23 cellular contexts compared by ENCODE assay signal in genomic region chr3:141550926-141551665, GRCh38.
DNase-seq lines count a peak whose midpoint lies in the region; ATAC-seq and TF ChIP-seq lines count a peak whose summit lies in the region.
"Had no signal": no experiment of that assay in that cellular context is flagged by ENCODE, and none has a peak within 500 bp of the region (broad histone marks: within the 10 kb centered on the region; RNA-seq: fewer than 3 reads in every experiment).

No MANE protein-coding gene starts in this region.

- no peak for ATAC-seq in CD4-positive, alpha-beta T cell (ENCODE audit: poor library complexity)
- no peak for ATAC-seq in activated CD8-positive, alpha-beta T cell treated with anti-CD3 and anti-CD28 coated beads for 36 hours
- peak; percentile 24 for ATAC-seq in memory B cell (ENCODE audit: low read depth)
- ATAC-seq in GM19351 (IDR thresholded peaks at IDR 0.05; ENCODE audit: unreplicated experiment): no peak
- ATAC-seq: activated CD4-positive, CD25-positive, alpha-beta regulatory T cell treated with anti-CD3 and anti-CD28 coated beads, Interleukin-2, amount 50 U/mL, for 24 hours; lower lobe of right lung; mucosa of descending colon had no signal

- H3K27me3 Mint-ChIP-seq in T-helper 1 cell treated with Interleukin-12 subunit alpha and Interleukin-12 subunit beta and Interleukin-4 antibody, amounts not matched to agents 30 μg/mL and 1 μg/mL, for 36 hours (ENCODE audit: low read depth): no peaks in the 10 kb centered on the region
- no peaks in the 10 kb centered on the region for H3K27me3 Mint-ChIP-seq in CD4-positive, alpha-beta T cell
- H3K27me3 Mint-ChIP-seq in activated CD8-positive, alpha-beta T cell treated with anti-CD3 and anti-CD28 coated beads for 36 hours: no peaks in the 10 kb centered on the region
- H3K27me3 Mint-ChIP-seq in memory B cell: no peaks in the 10 kb centered on the region
- H3K27me3 Mint-ChIP-seq: IgD-negative memory B cell had no signal

- intact Hi-C loops in CD4-positive, alpha-beta T cell (cut with DNase I, micrococcal nuclease): no loop called here
- intact Hi-C loops in activated CD8-positive, alpha-beta T cell treated with anti-CD3 and anti-CD28 coated beads for 36 hours (cut with micrococcal nuclease): loop anchor here (5.0 kb wide), 1 partner anchor 64 kb away; the partner anchor contains the start of gene RASA2

- no peak overlapping the region for H3K4me3 Mint-ChIP-seq in T-helper 1 cell treated with Interleukin-12 subunit alpha and Interleukin-12 subunit beta and Interleukin-4 antibody, amounts not matched to agents 30 μg/mL and 1 μg/mL, for 36 hours
- H3K4me3 Mint-ChIP-seq in CD4-positive, alpha-beta T cell: peak overlapping the region; percentile 3
- H3K4me3 Mint-ChIP-seq in activated CD8-positive, alpha-beta T cell treated with anti-CD3 and anti-CD28 coated beads for 36 hours: peak overlapping the region; percentile 48
- H3K4me3 Mint-ChIP-seq in memory B cell: no peak overlapping the region
- H3K4me3 Mint-ChIP-seq: HFFc6 had no signal

- CTCF ChIA-PET in CD4-positive, alpha-beta T cell (lab: Charles Lee): interaction anchor here (1.1 to 1.3 kb wide), 2 partner anchors 26 to 96 kb away, joined by 3 to 4 read pairs; no protein-coding TSS in a partner anchor
- CTCF ChIA-PET in activated CD8-positive, alpha-beta T cell treated with anti-CD3 and anti-CD28 coated beads for 36 hours (lab: Charles Lee): interaction anchor here (0.6 to 2.6 kb wide), 6 partner anchors 11 to 90 kb away, joined by 3 to 8 read pairs (median 3); no protein-coding TSS in a partner anchor

- peaks cover 43% of the 10 kb centered on the region for H3K4me1 Mint-ChIP-seq in T-helper 1 cell treated with Interleukin-12 subunit alpha and Interleukin-12 subunit beta and Interleukin-4 antibody, amounts not matched to agents 30 μg/mL and 1 μg/mL, for 36 hours (ENCODE audit: low read depth)
- H3K4me1 Mint-ChIP-seq in CD4-positive, alpha-beta T cell (ENCODE audit: low read depth): peaks cover 81% of the 10 kb centered on the region
- H3K4me1 Mint-ChIP-seq in activated CD8-positive, alpha-beta T cell treated with anti-CD3 and anti-CD28 coated beads for 36 hours (ENCODE audit: low read depth): peaks cover 73% of the 10 kb centered on the region
- peaks cover 17% of the 10 kb centered on the region for H3K4me1 Mint-ChIP-seq in memory B cell

- H3K9me3 ChIP-seq in CD4-positive, alpha-beta T cell (ENCODE audit: control insufficient read depth, low read length): no peaks in the 10 kb centered on the region
- H3K9me3 ChIP-seq: lower lobe of right lung had no signal

- H3K27me3 ChIP-seq in CD4-positive, alpha-beta T cell (ENCODE audit: control insufficient read depth, insufficient read depth, low read length): no peaks in the 10 kb centered on the region

- TF ChIP-seq CTCF in CD4-positive, alpha-beta T cell (IDR thresholded peaks at IDR 0.05): no peak
- no peak for TF ChIP-seq CTCF in activated CD8-positive, alpha-beta T cell treated with anti-CD3 and anti-CD28 coated beads for 36 hours (IDR thresholded peaks at IDR 0.05)

- peaks cover 51% of the 10 kb centered on the region for H3K36me3 Mint-ChIP-seq in T-helper 1 cell treated with Interleukin-12 subunit alpha and Interleukin-12 subunit beta and Interleukin-4 antibody, amounts not matched to agents 30 μg/mL and 1 μg/mL, for 36 hours (ENCODE audit: low read depth)
- peaks cover 74% of the 10 kb centered on the region for H3K36me3 Mint-ChIP-seq in CD4-positive, alpha-beta T cell (ENCODE audit: low read depth)
- peaks cover 65% of the 10 kb centered on the region for H3K36me3 Mint-ChIP-seq in activated CD8-positive, alpha-beta T cell treated with anti-CD3 and anti-CD28 coated beads for 36 hours (ENCODE audit: low read depth)
- peaks cover 39% of the 10 kb centered on the region for H3K36me3 Mint-ChIP-seq in memory B cell

- no peak for DNase-seq in T-helper 1 cell
- DNase-seq in CD4-positive, alpha-beta T cell: no peak
- no peak for DNase-seq in activated CD8-positive, alpha-beta T cell treated with anti-CD3 and anti-CD28 coated beads for 36 hours
- DNase-seq in memory B cell (ENCODE audit: low spot score in 2 of 2): no peak
- no peak for DNase-seq in stimulated activated CD4-positive, alpha-beta T cell treated with anti-CD3 and anti-CD28 coated beads, Interleukin-4, amount 100 ng/mL, for 4 hours
- DNase-seq in NCI-H526 treated with DMSO at 0.1 percent for 48 hours (lab: John Stamatoyannopoulos, UW): no peak
- DNase-seq: activated gamma-delta T cell, DMS53, GF-D8, GM23248, HFFc6, lower lobe of right lung, mucosa of descending colon, NCI-H1105, NCI-H1930, NCI-H2227 treated with DMSO at 0.1 percent for 48 hours, NCI-H748 treated with DMSO at 0.1 percent for 48 hours, substantia nigra had no signal

- peak overlapping the region; percentile 37 for H3K27ac Mint-ChIP-seq in T-helper 1 cell treated with Interleukin-12 subunit alpha and Interleukin-12 subunit beta and Interleukin-4 antibody, amounts not matched to agents 30 μg/mL and 1 μg/mL, for 36 hours
- H3K27ac Mint-ChIP-seq in CD4-positive, alpha-beta T cell: peak overlapping the region; percentile 81
- H3K27ac Mint-ChIP-seq in activated CD8-positive, alpha-beta T cell treated with anti-CD3 and anti-CD28 coated beads for 36 hours: peak overlapping the region; percentile 82
- H3K27ac Mint-ChIP-seq in memory B cell: peak overlapping the region; percentile 64
- H3K27ac Mint-ChIP-seq: HFFc6 had no signal

- peaks cover 30% of the 10 kb centered on the region for H3K9me3 Mint-ChIP-seq in T-helper 1 cell treated with Interleukin-12 subunit alpha and Interleukin-12 subunit beta and Interleukin-4 antibody, amounts not matched to agents 30 μg/mL and 1 μg/mL, for 36 hours
- H3K9me3 Mint-ChIP-seq in CD4-positive, alpha-beta T cell: peaks cover 5% of the 10 kb centered on the region
- peaks cover 34% of the 10 kb centered on the region for H3K9me3 Mint-ChIP-seq in activated CD8-positive, alpha-beta T cell treated with anti-CD3 and anti-CD28 coated beads for 36 hours
- H3K9me3 Mint-ChIP-seq in memory B cell: peaks cover 3% of the 10 kb centered on the region

- POLR2A ChIA-PET in CD4-positive, alpha-beta T cell (lab: Charles Lee): interaction anchor here (1.1 to 2.0 kb wide), 3 partner anchors 21 to 63 kb away, joined by 5 to 13 read pairs (median 8); no protein-coding TSS in a partner anchor
- POLR2A ChIA-PET in activated CD8-positive, alpha-beta T cell treated with anti-CD3 and anti-CD28 coated beads for 36 hours (lab: Charles Lee): interaction anchor here (1.3 to 8.4 kb wide), 3 partner anchors 52 to 64 kb away, joined by 4 to 99 read pairs (median 15); partner anchors contain the start of gene RASA2

- H3K27ac ChIP-seq in CD4-positive, alpha-beta T cell (ENCODE audit: low read depth, low read length): no peak overlapping the region
- H3K27ac ChIP-seq: 22Rv1, GM23248, lower lobe of right lung had no signal

Comparison
In these comparisons a context has a peak if more than half of its experiments do, and no peak if none do; other contexts are left out.
1. H3K4me3 Mint-ChIP-seq: peak in CD4-positive, alpha-beta T cell (single experiment) and activated CD8-positive, alpha-beta T cell treated with anti-CD3 and anti-CD28 coated beads for 36 hours (single experiment); none in T-helper 1 cell treated with Interleukin-12 subunit alpha and Interleukin-12 subunit beta and Interleukin-4 antibody, amounts not matched to agents 30 μg/mL and 1 μg/mL, for 36 hours (single experiment) and memory B cell (single experiment).
2. Peak in every context shown above with its lines, with median percentiles within 50 percentile points of each other: H3K27ac Mint-ChIP-seq.